In genomic region chr6:34301408-34301807, GRCh38 we compare ENCODE assay signal across 14 cellular contexts. TPM values are rescaled to one million over a fixed set of nuclear protein-coding genes. Genes with fewer than 3 reads are reported as not detected.
DNase-seq lines count a peak whose midpoint lies in the region; ATAC-seq, FAIRE-seq and TF ChIP-seq lines count a peak whose summit lies in the region.
"Had no signal": no experiment of that assay in that cellular context is flagged by ENCODE, and none has a peak within 500 bp of the region (broad histone marks: within the 10 kb centered on the region; RNA-seq: fewer than 3 reads in every experiment).

No MANE protein-coding gene starts in this region.

- 96% methylated on average over 2 of the region's 2 CpGs for WGBS in GM12878 (ENCODE audit: insufficient coverage, insufficient replicate concordance, low lambda C conversion rate, missing lambda C conversion rate)

- peaks cover 9% of the 10 kb centered on the region for H3K79me2 ChIP-seq in GM12878 (ENCODE audit: control insufficient read depth, insufficient read depth, low read length)

- no peak for TF ChIP-seq CTCF in HFF-Myc (IDR thresholded peaks at IDR 0.05; ENCODE audit: low read depth, low read length, missing control alignments)
- TF ChIP-seq CTCF in GM12878 (IDR thresholded peaks at IDR 0.05 in 2 of 3, conservative IDR thresholded peaks at IDR 0.05 in 1 of 3; ENCODE audit: control insufficient read depth in 2 of 3, extremely low read depth in 1 of 3, insufficient read depth in 1 of 3, low read depth in 3 of 3, low read length in 3 of 3) = no peak
- TF ChIP-seq CTCF in left ventricle myocardium inferior (IDR thresholded peaks at IDR 0.05; ENCODE audit: borderline replicate concordance) = no peak

- TF ChIP-seq RAD21 in GM12878 (IDR thresholded peaks at IDR 0.05; ENCODE audit: insufficient read depth, low read depth, low read length) = no peak

- TF ChIP-seq POLR2A in GM12878 (IDR thresholded peaks at IDR 0.05; ENCODE audit: low read depth, low read length) = no peak

- DNase-seq in HFF-Myc (ENCODE audit: extremely low read depth, low read depth) (peak; percentile 12), GM12878 (ENCODE audit: low read depth, low spot score) (no peak), left ventricle myocardium inferior (peak; percentile 66), HT-29 (ENCODE audit: low spot score) (no peak), middle frontal gyrus (ENCODE audit: extremely low spot score, low spot score) (no peak)
- no peak for DNase-seq in activated CD4-positive, alpha-beta T cell treated with anti-CD3 and anti-CD28 coated beads for 48 hours
- DNase-seq: activated CD4-positive, alpha-beta T cell treated with anti-CD3 and anti-CD28 coated beads for 36 hours; activated naive CD8-positive, alpha-beta T cell treated with anti-CD3 and anti-CD28 coated beads, Interleukin-2, amount 10 ng/mL, durations not matched to agents 7 days and 5 days; foreskin keratinocyte; NCI-H146 had no signal

- RAD21 ChIA-PET in GM12878 (lab: Charles Lee; ENCODE audit: unreplicated experiment) = interaction anchor here (1.1 to 2.3 kb wide), 6 partner anchors 14 to 105 kb away, joined by 3 to 13 read pairs (median 6); no protein-coding TSS in a partner anchor

- H4K20me1 ChIP-seq in GM12878 (ENCODE audit: control insufficient read depth, insufficient read depth) = no peaks in the 10 kb centered on the region

- H3K4me2 ChIP-seq in GM12878 (ENCODE audit: control insufficient read depth, insufficient read depth) = no peak overlapping the region

- no TSS peak for BruUV-seq in GM12878 (replicated peaks; lab: Mats Ljungman, UMichigan)

- intact Hi-C loops in GM12878 (cut with micrococcal nuclease; ENCODE audit: unreplicated experiment) = no loop called here
- intact Hi-C loops in left ventricle myocardium inferior (cut with micrococcal nuclease) = no loop called here

- FAIRE-seq in GM12878 (lab: Jason Lieb, UNC) = no peak

- H3K4me1 ChIP-seq in GM12878 (ENCODE audit: control insufficient read depth, insufficient read depth, low read length) (peaks cover 39% of the 10 kb centered on the region), left ventricle myocardium inferior (peaks cover 95% of the 10 kb centered on the region), skeletal muscle tissue (ENCODE audit: control insufficient read depth in 3 of 3, insufficient read depth in 3 of 3, low read length in 3 of 3) (peaks cover 39 to 46% (median 42%) of the 10 kb centered on the region in 3 donors)
- H3K4me1 ChIP-seq: foreskin keratinocyte had no signal

- POLR2A ChIA-PET in GM12878 (lab: Charles Lee) = interaction anchor here (0.6 to 1.6 kb wide), 5 partner anchors 11 to 95 kb away, joined by 3 to 8 read pairs (median 3); no protein-coding TSS in a partner anchor

- H3K9me3 ChIP-seq in GM12878 (replicated peaks; ENCODE audit: control insufficient read depth, insufficient read depth, low read length) (no peaks in the 10 kb centered on the region), left ventricle myocardium inferior (replicated peaks) (no peaks in the 10 kb centered on the region), skeletal muscle tissue (ENCODE audit: control insufficient read depth in 3 of 3, low read length in 3 of 3) (no peaks in the 10 kb centered on the region)

- no peak overlapping the region for H2AFZ ChIP-seq in GM12878 (ENCODE audit: control insufficient read depth, low read depth, low read length)

- in situ Hi-C loops in GM12878 (cut with MboI) = no loop called here

- no peak overlapping the region for H3K9ac ChIP-seq in GM12878 (ENCODE audit: control insufficient read depth, insufficient read depth, low read length)
- no peak overlapping the region for H3K9ac ChIP-seq in skeletal muscle tissue (ENCODE audit: low read depth in 1 of 3, low read length in 3 of 3)

- TF ChIP-seq EP300 in GM12878 (IDR thresholded peaks at IDR 0.05; ENCODE audit: borderline replicate concordance in 1 of 2, control insufficient read depth in 1 of 2, low read depth in 2 of 2, low read length in 2 of 2) = no peak

- no peaks in the 10 kb centered on the region; a peak in 1 of 4 replicates for H3K36me3 ChIP-seq in GM12878 (ENCODE audit: control insufficient read depth in 2 of 2, insufficient read depth in 2 of 2, low read length in 1 of 2)
- H3K36me3 ChIP-seq in left ventricle myocardium inferior = no peaks in the 10 kb centered on the region
- H3K36me3 ChIP-seq in skeletal muscle tissue (ENCODE audit: control insufficient read depth in 3 of 3, insufficient read depth in 3 of 3, low read length in 3 of 3) = no peaks in the 10 kb centered on the region

- H3K27me3 ChIP-seq in GM12878 (replicated peaks in 1 of 2; ENCODE audit: control insufficient read depth in 2 of 2, insufficient read depth in 2 of 2, low read length in 1 of 2) = no peaks in the 10 kb centered on the region
- no peaks in the 10 kb centered on the region for H3K27me3 ChIP-seq in left ventricle myocardium inferior (ENCODE audit: low read depth)
- H3K27me3 ChIP-seq in skeletal muscle tissue (ENCODE audit: control insufficient read depth in 3 of 3, insufficient read depth in 3 of 3, low read length in 3 of 3) = no peaks in the 10 kb centered on the region
- H3K27me3 ChIP-seq: foreskin keratinocyte had no signal

- SMC1A ChIA-PET in GM12878 (lab: Charles Lee; ENCODE audit: uncharacterized antibody, unreplicated experiment) = interaction anchor here (0.6 to 3.6 kb wide), 10 partner anchors 9 to 114 kb away, joined by 3 to 19 read pairs (median 6); no protein-coding TSS in a partner anchor

- no peak overlapping the region for H3K4me3 ChIP-seq in HFF-Myc (replicated peaks; ENCODE audit: low read depth, low read length)
- no peak overlapping the region for H3K4me3 ChIP-seq in GM12878
- no peak overlapping the region for H3K4me3 ChIP-seq in left ventricle myocardium inferior
- H3K4me3 ChIP-seq in skeletal muscle tissue (ENCODE audit: low read length in 3 of 3) = peak overlapping the region in 1 of 3 donors; percentile 27

- CTCF ChIA-PET in GM12878 (lab: Yijun Ruan, JAX) = interaction anchor here (1.0 to 2.4 kb wide), 5 partner anchors 11 to 61 kb away, joined by 3 to 16 read pairs (median 4); no protein-coding TSS in a partner anchor

- H3K27ac ChIP-seq in GM12878 (ENCODE audit: control insufficient read depth, insufficient read depth) (peak overlapping the region; percentile 49; the same call in 1 of the 2 replicates), left ventricle myocardium inferior (replicated peaks) (peak overlapping the region; percentile 73), skeletal muscle tissue (ENCODE audit: low read depth, low read length) (peak overlapping the region; percentile 70)
- H3K27ac ChIP-seq: foreskin keratinocyte, RWPE1 had no signal

- ATAC-seq in GM12878 (no peak), GM21367 (IDR thresholded peaks at IDR 0.05; ENCODE audit: unreplicated experiment) (no peak)
- ATAC-seq: activated CD4-positive, alpha-beta T cell treated with anti-CD3 and anti-CD28 coated beads for 36 hours; foreskin keratinocyte; HCT116 had no signal

TF ChIP-seq in GM12878, 131 proteins besides CTCF, POLR2A, EP300 and RAD21 (continues in another document):
- TF ChIP-seq RB1 (IDR thresholded peaks at IDR 0.05; ENCODE audit: borderline replicate concordance) (no peak), HDGF (IDR thresholded peaks at IDR 0.05) (no peak), CBX3 (IDR thresholded peaks at IDR 0.05; ENCODE audit: borderline replicate concordance, low read depth) (no peak)
- TF ChIP-seq, protein P1, sequence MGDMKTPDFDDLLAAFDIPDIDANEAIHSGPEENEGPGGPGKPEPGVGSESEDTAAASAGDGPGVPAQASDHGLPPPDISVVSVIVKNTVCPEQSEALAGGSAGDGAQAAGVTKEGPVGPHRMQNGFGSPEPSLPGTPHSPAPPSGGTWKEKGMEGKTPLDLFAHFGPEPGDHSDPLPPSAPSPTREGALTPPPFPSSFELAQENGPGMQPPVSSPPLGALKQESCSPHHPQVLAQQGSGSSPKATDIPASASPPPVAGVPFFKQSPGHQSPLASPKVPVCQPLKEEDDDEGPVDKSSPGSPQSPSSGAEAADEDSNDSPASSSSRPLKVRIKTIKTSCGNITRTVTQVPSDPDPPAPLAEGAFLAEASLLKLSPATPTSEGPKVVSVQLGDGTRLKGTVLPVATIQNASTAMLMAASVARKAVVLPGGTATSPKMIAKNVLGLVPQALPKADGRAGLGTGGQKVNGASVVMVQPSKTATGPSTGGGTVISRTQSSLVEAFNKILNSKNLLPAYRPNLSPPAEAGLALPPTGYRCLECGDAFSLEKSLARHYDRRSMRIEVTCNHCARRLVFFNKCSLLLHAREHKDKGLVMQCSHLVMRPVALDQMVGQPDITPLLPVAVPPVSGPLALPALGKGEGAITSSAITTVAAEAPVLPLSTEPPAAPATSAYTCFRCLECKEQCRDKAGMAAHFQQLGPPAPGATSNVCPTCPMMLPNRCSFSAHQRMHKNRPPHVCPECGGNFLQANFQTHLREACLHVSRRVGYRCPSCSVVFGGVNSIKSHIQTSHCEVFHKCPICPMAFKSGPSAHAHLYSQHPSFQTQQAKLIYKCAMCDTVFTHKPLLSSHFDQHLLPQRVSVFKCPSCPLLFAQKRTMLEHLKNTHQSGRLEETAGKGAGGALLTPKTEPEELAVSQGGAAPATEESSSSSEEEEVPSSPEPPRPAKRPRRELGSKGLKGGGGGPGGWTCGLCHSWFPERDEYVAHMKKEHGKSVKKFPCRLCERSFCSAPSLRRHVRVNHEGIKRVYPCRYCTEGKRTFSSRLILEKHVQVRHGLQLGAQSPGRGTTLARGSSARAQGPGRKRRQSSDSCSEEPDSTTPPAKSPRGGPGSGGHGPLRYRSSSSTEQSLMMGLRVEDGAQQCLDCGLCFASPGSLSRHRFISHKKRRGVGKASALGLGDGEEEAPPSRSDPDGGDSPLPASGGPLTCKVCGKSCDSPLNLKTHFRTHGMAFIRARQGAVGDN (IDR thresholded peaks at IDR 0.05) = no peak

RNA-seq across cellular contexts. Expression of gene SMIM29, which starts 52.6 kb away (rescaled TPM):
- 7.9 and 8.8 TPM in 2 replicates for total RNA-seq in GM12878 (2013; cell fraction: nucleolus; rRNA removed)
- total RNA-seq in GM12878 (2014; rRNA removed) = 26.9 and 27.7 TPM in 2 replicates
- total RNA-seq in GM12878 (2014; rRNA removed; fragmentation: Illumina TruSeq; extraction: Trizol) = 6.8 and 9.0 TPM in 2 replicates
- 17.6 and 19.9 TPM in 2 replicates for total RNA-seq in GM12878 (2021)
- 10.5 TPM for polyA plus RNA-seq in GM12878 (2011; ENCODE audit: low read depth)
- polyA plus RNA-seq in GM12878 (2011; rRNA removed) = 5.9 and 12.5 TPM in 2 replicates
- 22.8 and 29.5 TPM in 2 replicates for polyA plus RNA-seq in GM12878 (2011; cell fraction: cytosol; rRNA removed)
- 19.6 and 24.9 TPM in 2 replicates for polyA plus RNA-seq in GM12878 (2011; cell fraction: nucleus; rRNA removed)
- polyA plus RNA-seq in GM12878 (2012) = 18.4 and 20.4 TPM in 2 replicates
- 0.65 and 8.7 TPM in 2 replicates for polyA plus RNA-seq in GM12878 (2014; fragmentation: Illumina TruSeq; extraction: Trizol)
- polyA plus RNA-seq in GM12878 (2014; fragmentation: Nextera tagmentation; extraction: Ambion mirVana) = 1 to 10 TPM; 7.1 to 8.4 TPM
- polyA plus RNA-seq in GM12878 (2014; rRNA removed) = 25.3 and 26.9 TPM in 2 replicates
- 10 to 100 TPM; 27.2 to 30.0 TPM for polyA plus RNA-seq in GM12878 (2016; fragmentation: Nextera tagmentation; extraction: Ambion mirVana)
- polyA minus RNA-seq in GM12878 (2011; rRNA and poly(A)+ RNA removed) = 7.7 and 15.6 TPM in 2 replicates
- 5.9 and 6.4 TPM in 2 replicates for polyA minus RNA-seq in GM12878 (2011; cell fraction: cytosol; rRNA and poly(A)+ RNA removed)
- 17.4 and 25.5 TPM in 2 replicates for polyA minus RNA-seq in GM12878 (2011; cell fraction: nucleus; rRNA and poly(A)+ RNA removed)
- 27.1 TPM for total RNA-seq in left ventricle myocardium inferior
- total RNA-seq in skeletal muscle tissue = 5.2 TPM
- total RNA-seq in HT-29 (2014; rRNA removed; shearing (Covaris generic)) = 25.2 and 26.8 TPM in 2 replicates

Comparison
In these comparisons a context has a peak if more than half of its experiments do, and no peak if none do; other contexts are left out.
1. DNase-seq: peak in HFF-Myc (single experiment) and left ventricle myocardium inferior (single experiment); none in GM12878 (single experiment), activated CD4-positive, alpha-beta T cell treated with anti-CD3 and anti-CD28 coated beads for 48 hours (single experiment), HT-29 (single experiment) and middle frontal gyrus (single experiment).
2. Peak in every context shown above with its lines, with median percentiles within 50 percentile points of each other: H3K27ac ChIP-seq.